ENCODE assay signal across 8 cellular contexts in the genomic region with DNA sequence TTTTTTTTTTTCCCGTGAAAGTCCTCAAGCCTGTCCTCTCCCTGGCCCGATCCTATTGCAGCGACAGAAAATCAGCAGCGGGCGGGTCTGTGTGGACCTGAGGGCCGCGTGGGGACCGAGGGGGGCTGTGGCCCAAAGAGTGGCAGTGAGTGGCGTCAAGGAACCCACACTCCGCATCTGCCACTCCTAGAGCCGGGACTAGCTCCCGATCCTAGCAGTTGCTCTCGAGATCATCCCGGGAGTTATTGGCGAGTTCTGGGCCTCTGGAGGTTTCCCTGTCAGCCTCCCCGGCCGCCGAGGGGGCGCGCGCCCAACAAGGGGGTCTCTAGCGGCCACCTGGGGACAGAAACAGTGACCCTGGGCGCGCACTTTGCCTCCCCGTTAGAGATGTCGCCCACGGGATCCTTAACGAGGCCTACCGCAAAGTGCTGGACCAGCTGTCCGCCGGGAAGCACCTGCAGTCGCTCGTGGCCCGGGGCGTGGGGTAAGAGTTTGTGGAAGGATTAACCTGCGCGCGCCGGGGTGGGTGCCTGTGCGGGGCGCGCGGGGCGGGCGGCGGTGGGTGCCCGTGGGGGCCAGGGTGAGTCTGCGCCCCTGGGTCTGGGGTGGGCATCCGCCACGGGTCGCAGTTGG. TPM values are rescaled to one million over a fixed set of nuclear protein-coding genes. Genes with fewer than 3 reads are reported as not detected.
DNase-seq lines count a peak whose midpoint lies in the region; ATAC-seq, FAIRE-seq and TF ChIP-seq lines count a peak whose summit lies in the region.

No MANE protein-coding gene starts in this region.

- H3K4me3 Mint-ChIP-seq in CD4-positive, CD25-positive, alpha-beta regulatory T cell: peak overlapping the region in 3 of 4 donors; percentile 50 to 76 (median 50)
- H3K4me3 Mint-ChIP-seq in osteocyte (ENCODE audit: unreplicated experiment): peak overlapping the region; percentile 71

- H3K9me3 ChIP-seq in CD4-positive, CD25-positive, alpha-beta regulatory T cell (ENCODE audit: control insufficient read depth in 2 of 2, low read length in 2 of 2): no peaks in the 10 kb centered on the region
- peaks cover 3% of the 10 kb centered on the region; the same call in 1 of the 2 replicates for H3K9me3 ChIP-seq in MG63
- no peaks in the 10 kb centered on the region for H3K9me3 ChIP-seq in endothelial cell of umbilical vein (replicated peaks; ENCODE audit: control insufficient read depth, insufficient read depth, low read length)

- no peak for FAIRE-seq in endothelial cell of umbilical vein (lab: Jason Lieb, UNC)

- no peaks in the 10 kb centered on the region for H3K9me1 ChIP-seq in endothelial cell of umbilical vein (replicated peaks; ENCODE audit: control insufficient read depth, extremely low read depth, insufficient read depth, low read length)

- no peaks in the 10 kb centered on the region for H3K36me3 ChIP-seq in CD4-positive, CD25-positive, alpha-beta regulatory T cell (ENCODE audit: control insufficient read depth, insufficient read depth, low read length)
- H3K36me3 ChIP-seq in MG63 (no peaks in the 10 kb centered on the region), endothelial cell of umbilical vein (ENCODE audit: control insufficient read depth in 2 of 2, extremely low read depth in 1 of 2, insufficient read depth in 2 of 2, low read length in 2 of 2) (no peaks in the 10 kb centered on the region)

- H3K4me1 ChIP-seq in CD4-positive, CD25-positive, alpha-beta regulatory T cell (ENCODE audit: control insufficient read depth, insufficient read depth, low read length, poor library complexity, severe bottlenecking): peaks cover 24% of the 10 kb centered on the region
- H3K4me1 ChIP-seq in endothelial cell of umbilical vein (ENCODE audit: control insufficient read depth, extremely low read depth, insufficient read depth, low read length): peaks cover 7% of the 10 kb centered on the region

- peaks cover 0 to 24% (median 9%) of the 10 kb centered on the region in 4 donors for H3K4me1 Mint-ChIP-seq in CD4-positive, CD25-positive, alpha-beta regulatory T cell
- peaks cover 37% of the 10 kb centered on the region for H3K4me1 Mint-ChIP-seq in osteocyte (ENCODE audit: unreplicated experiment)

- POLR2A ChIA-PET in endothelial cell of umbilical vein (lab: Charles Lee): no interaction called here

- H3K9ac ChIP-seq in endothelial cell of umbilical vein (replicated peaks; ENCODE audit: extremely low read depth, insufficient read depth, low read length): no peak overlapping the region

- no peaks in the 10 kb centered on the region for H3K36me3 Mint-ChIP-seq in CD4-positive, CD25-positive, alpha-beta regulatory T cell
- peaks cover 2% of the 10 kb centered on the region for H3K36me3 Mint-ChIP-seq in osteocyte (ENCODE audit: unreplicated experiment)

- no peak for DNase-seq in CD4-positive, CD25-positive, alpha-beta regulatory T cell
- no peak for DNase-seq in MG63
- no peak for DNase-seq in endothelial cell of umbilical vein (ENCODE audit: low read depth, low spot score)
- DNase-seq in osteocyte (ENCODE audit: extremely low spot score, unreplicated experiment): no peak
- no peak for DNase-seq in GF-D8 (lab: John Stamatoyannopoulos, UW)
- DNase-seq in COLO829 (ENCODE audit: low spot score): no peak
- no peak for DNase-seq in NCI-H510A treated with DMSO at 0.1 percent for 48 hours (lab: John Stamatoyannopoulos, UW)

- H3K79me2 ChIP-seq in endothelial cell of umbilical vein (ENCODE audit: control insufficient read depth, insufficient read depth, low read length): no peaks in the 10 kb centered on the region

- dilution Hi-C loops in endothelial cell of umbilical vein (cut with MboI; ENCODE audit: extremely low pct_ligation_motif_present, low sequenced_read_pairs): no loop called here

- H3K27me3 ChIP-seq in CD4-positive, CD25-positive, alpha-beta regulatory T cell (ENCODE audit: control insufficient read depth, insufficient read depth, low read length): peaks cover 33% of the 10 kb centered on the region
- H3K27me3 ChIP-seq in MG63 (peaks cover 45% of the 10 kb centered on the region), endothelial cell of umbilical vein (ENCODE audit: control insufficient read depth in 2 of 2, insufficient read depth in 2 of 2, low read length in 2 of 2) (peaks cover 67 to 98% of the 10 kb centered on the region in 2 experiments)

- CTCF ChIA-PET in endothelial cell of umbilical vein (lab: Charles Lee): interaction anchor here (2.6 kb wide), 1 partner anchor 54 kb away, joined by 6 read pairs; no protein-coding TSS in a partner anchor

- H3K27me3 Mint-ChIP-seq in CD4-positive, CD25-positive, alpha-beta regulatory T cell: peaks cover 75% of the 10 kb centered on the region
- peaks cover 80% of the 10 kb centered on the region for H3K27me3 Mint-ChIP-seq in osteocyte (ENCODE audit: unreplicated experiment)

- no TSS peak for BruUV-seq in endothelial cell of umbilical vein (replicated peaks; lab: Mats Ljungman, UMichigan)

- H3K27ac Mint-ChIP-seq in CD4-positive, CD25-positive, alpha-beta regulatory T cell: no peak overlapping the region
- no peak overlapping the region for H3K27ac Mint-ChIP-seq in osteocyte (ENCODE audit: unreplicated experiment)

- H3K27ac ChIP-seq in CD4-positive, CD25-positive, alpha-beta regulatory T cell (ENCODE audit: insufficient read depth, low read length, poor library complexity, severe bottlenecking): no peak overlapping the region
- no peak overlapping the region for H3K27ac ChIP-seq in endothelial cell of umbilical vein (ENCODE audit: insufficient read depth, low read depth, low read length)

- TF ChIP-seq POLR2A in endothelial cell of umbilical vein (IDR thresholded peaks at IDR 0.05; ENCODE audit: low read depth, low read length): no peak

- peak overlapping the region; percentile 67 for H3K4me2 ChIP-seq in endothelial cell of umbilical vein (ENCODE audit: insufficient read depth, low read length)

- no peak for TF ChIP-seq CTCF in endothelial cell of umbilical vein (IDR thresholded peaks at IDR 0.05; ENCODE audit: extremely low read depth in 1 of 2, insufficient read depth in 1 of 2, low read depth in 1 of 2, low read length in 2 of 2)
- TF ChIP-seq CTCF in osteocyte (IDR thresholded peaks at IDR 0.05): no peak

- no peak for ATAC-seq in CD4-positive, CD25-positive, alpha-beta regulatory T cell (ENCODE audit: low read depth in 2 of 2)
- ATAC-seq in GM18520 (IDR thresholded peaks at IDR 0.05; ENCODE audit: unreplicated experiment): no peak

- H2AFZ ChIP-seq in endothelial cell of umbilical vein (ENCODE audit: low read depth, low read length): no peak overlapping the region

- H4K20me1 ChIP-seq in endothelial cell of umbilical vein (replicated peaks; ENCODE audit: control insufficient read depth, extremely low read depth, insufficient read depth, low read length): no peaks in the 10 kb centered on the region

- intact Hi-C loops in endothelial cell of umbilical vein (cut with micrococcal nuclease): no loop called here

- peak overlapping the region; percentile 41 for H3K4me3 ChIP-seq in CD4-positive, CD25-positive, alpha-beta regulatory T cell (ENCODE audit: low read depth, low read length)
- peak overlapping the region; percentile 45 for H3K4me3 ChIP-seq in MG63
- H3K4me3 ChIP-seq in endothelial cell of umbilical vein (replicated peaks in 1 of 3; ENCODE audit: insufficient read depth in 1 of 3, low read depth in 1 of 3, low read length in 3 of 3): peak overlapping the region in 1 of 3 experiments; percentile 14

- peaks cover 0 to 7% (median 2%) of the 10 kb centered on the region in 7 donors for H3K9me3 Mint-ChIP-seq in CD4-positive, CD25-positive, alpha-beta regulatory T cell
- no peaks in the 10 kb centered on the region for H3K9me3 Mint-ChIP-seq in osteocyte (ENCODE audit: unreplicated experiment)

TF ChIP-seq in endothelial cell of umbilical vein, 7 proteins besides CTCF, POLR2A, EP300 and RAD21:
- TF ChIP-seq FOS (IDR thresholded peaks at IDR 0.05; ENCODE audit: borderline replicate concordance, insufficient read depth, low read length) (no peak), EZH2 (IDR thresholded peaks at IDR 0.05; ENCODE audit: borderline replicate concordance, low read depth, low read length, severe bottlenecking) (peak; percentile 13)
TF ChIP-seq in endothelial cell of umbilical vein: peak in this region for 1.

RNA-seq across cellular contexts. Expression of a gene that starts 3.3 kb away (rescaled TPM):
- total RNA-seq in CD4-positive, CD25-positive, alpha-beta regulatory T cell: not detected
- not detected for polyA plus RNA-seq in CD4-positive, CD25-positive, alpha-beta regulatory T cell
- 2.8 and 5.7 TPM in 2 replicates for total RNA-seq in MG63 (2014; rRNA removed; shearing (Covaris generic); ENCODE audit: low replicate concordance)
- total RNA-seq in endothelial cell of umbilical vein: not detected in 2 replicates
- not detected in 2 replicates for polyA plus RNA-seq in endothelial cell of umbilical vein
- not detected in 2 replicates for polyA plus RNA-seq in endothelial cell of umbilical vein (2011; cell fraction: cytosol; rRNA removed)
- polyA plus RNA-seq in endothelial cell of umbilical vein (2011; cell fraction: nucleus; rRNA removed): not detected in 2 replicates
- not detected in 2 replicates for polyA plus RNA-seq in endothelial cell of umbilical vein (2012)
- polyA minus RNA-seq in endothelial cell of umbilical vein: not detected in 2 replicates
- not detected for polyA minus RNA-seq in endothelial cell of umbilical vein (2011; cell fraction: cytosol; rRNA and poly(A)+ RNA removed)
- not detected in 2 replicates for polyA minus RNA-seq in endothelial cell of umbilical vein (2011; cell fraction: nucleus; rRNA and poly(A)+ RNA removed)
- total RNA-seq in osteocyte: not detected in 2 replicates
